16 cellular contexts compared by ENCODE assay signal in genomic region chr9:2411459-2412215, GRCh38.
DNase-seq lines count a peak whose midpoint lies in the region; ATAC-seq and TF ChIP-seq lines count a peak whose summit lies in the region.
"Had no signal": no experiment of that assay in that cellular context is flagged by ENCODE, and none has a peak within 500 bp of the region (broad histone marks: within the 10 kb centered on the region; RNA-seq: fewer than 3 reads in every experiment).

No MANE protein-coding gene starts in this region.

- H3K27ac ChIP-seq in upper lobe of right lung (no peak overlapping the region), heart right ventricle (no peak overlapping the region)
- H3K27ac ChIP-seq: KMS-11 had no signal

- H3K36me3 Mint-ChIP-seq in activated T-helper 2 cell treated with anti-CD3 and anti-CD28 coated beads, Interferon-gamma antibody, Interleukin-2, Interleukin-4, amounts not matched to agents 10 μg/mL and 5 μg/mL and 100 μg/mL, durations not matched to agents 14 hours and 24 hours and 36 hours (ENCODE audit: low read depth) = no peaks in the 10 kb centered on the region
- H3K36me3 Mint-ChIP-seq: CD8-positive, alpha-beta T cell had no signal

- no peaks in the 10 kb centered on the region for H3K9me3 Mint-ChIP-seq in activated T-helper 2 cell treated with anti-CD3 and anti-CD28 coated beads, Interferon-gamma antibody, Interleukin-2, Interleukin-4, amounts not matched to agents 10 μg/mL and 5 μg/mL and 100 μg/mL, durations not matched to agents 14 hours and 24 hours and 36 hours
- H3K9me3 Mint-ChIP-seq: CD8-positive, alpha-beta T cell had no signal

- ATAC-seq in upper lobe of right lung = no peak
- no peak for ATAC-seq in GM19351 (IDR thresholded peaks at IDR 0.05; ENCODE audit: unreplicated experiment)
- no peak for ATAC-seq in heart right ventricle
- ATAC-seq: activated CD4-positive, alpha-beta T cell treated with anti-CD3 and anti-CD28 coated beads for 36 hours; CD8-positive, alpha-beta T cell; left cardiac atrium had no signal

- no peaks in the 10 kb centered on the region for H3K36me3 ChIP-seq in upper lobe of right lung
- no peaks in the 10 kb centered on the region for H3K36me3 ChIP-seq in heart right ventricle

- no peaks in the 10 kb centered on the region for H3K9me3 ChIP-seq in upper lobe of right lung
- H3K9me3 ChIP-seq in heart right ventricle = no peaks in the 10 kb centered on the region

- intact Hi-C loops in activated T-helper 2 cell treated with anti-CD3 and anti-CD28 coated beads, Interferon-gamma antibody, Interleukin-2, Interleukin-4, amounts not matched to agents 10 μg/mL and 5 μg/mL and 100 μg/mL, durations not matched to agents 14 hours and 24 hours and 36 hours (cut with micrococcal nuclease) = no loop called here
- intact Hi-C loops in upper lobe of right lung (cut with DNase I) (no loop called here), heart right ventricle (cut with DNase I) (no loop called here)

- H3K27me3 Mint-ChIP-seq in activated T-helper 2 cell treated with anti-CD3 and anti-CD28 coated beads, Interferon-gamma antibody, Interleukin-2, Interleukin-4, amounts not matched to agents 10 μg/mL and 5 μg/mL and 100 μg/mL, durations not matched to agents 14 hours and 24 hours and 36 hours (ENCODE audit: low read depth) = no peaks in the 10 kb centered on the region

- no peak overlapping the region for H3K4me3 ChIP-seq in retinal pigment epithelial cell (ENCODE audit: low read length)
- no peak overlapping the region for H3K4me3 ChIP-seq in upper lobe of right lung
- H3K4me3 ChIP-seq in heart right ventricle = no peak overlapping the region

- peak; percentile 45 for DNase-seq in H4 (ENCODE audit: low spot score)
- DNase-seq in amniotic epithelial cell (ENCODE audit: low read depth) = peak; percentile 92
- peak; percentile 90 for DNase-seq in iris pigment epithelial cell (ENCODE audit: low read depth)
- peak; percentile 90 for DNase-seq in retinal pigment epithelial cell (ENCODE audit: low read depth)
- DNase-seq in activated T-helper 2 cell treated with anti-CD3 and anti-CD28 coated beads, Interferon-gamma antibody, Interleukin-2, Interleukin-4, amounts not matched to agents 10 μg/mL and 5 μg/mL and 100 μg/mL, durations not matched to agents 14 hours and 24 hours and 36 hours (ENCODE audit: low spot score) = no peak
- no peak for DNase-seq in upper lobe of right lung
- no peak for DNase-seq in heart right ventricle
- DNase-seq: activated CD4-positive, alpha-beta T cell treated with anti-CD3 and anti-CD28 coated beads for 36 hours; CD8-positive, alpha-beta T cell; left cardiac atrium; NCI-H2107; posterior cingulate gyrus; stimulated activated CD4-positive, alpha-beta T cell treated with anti-CD3 and anti-CD28 coated beads, Interleukin-4, amount 100 ng/mL, for 4 hours; SW 1271 had no signal

- TF ChIP-seq CTCF in retinal pigment epithelial cell (conservative IDR thresholded peaks at IDR 0.05; ENCODE audit: low read depth, low read length) (no peak), upper lobe of right lung (IDR thresholded peaks at IDR 0.05) (no peak), heart right ventricle (IDR thresholded peaks at IDR 0.05) (no peak)

- H3K27me3 ChIP-seq in upper lobe of right lung (no peaks in the 10 kb centered on the region), heart right ventricle (no peaks in the 10 kb centered on the region)

- no peaks in the 10 kb centered on the region for H3K4me1 ChIP-seq in upper lobe of right lung
- no peaks in the 10 kb centered on the region for H3K4me1 ChIP-seq in heart right ventricle

- 72 to 75% methylated on average over 8 of the region's 8 CpGs for WGBS in heart right ventricle, 2 donors

- H3K4me1 Mint-ChIP-seq in activated T-helper 2 cell treated with anti-CD3 and anti-CD28 coated beads, Interferon-gamma antibody, Interleukin-2, Interleukin-4, amounts not matched to agents 10 μg/mL and 5 μg/mL and 100 μg/mL, durations not matched to agents 14 hours and 24 hours and 36 hours (ENCODE audit: low read depth) = no peaks in the 10 kb centered on the region
- H3K4me1 Mint-ChIP-seq: activated CD4-positive, alpha-beta T cell treated with anti-CD3 and anti-CD28 coated beads for 36 hours had no signal

- H3K27ac Mint-ChIP-seq in activated T-helper 2 cell treated with anti-CD3 and anti-CD28 coated beads, Interferon-gamma antibody, Interleukin-2, Interleukin-4, amounts not matched to agents 10 μg/mL and 5 μg/mL and 100 μg/mL, durations not matched to agents 14 hours and 24 hours and 36 hours = no peak overlapping the region
- H3K27ac Mint-ChIP-seq: activated CD4-positive, alpha-beta T cell treated with anti-CD3 and anti-CD28 coated beads for 36 hours; CD8-positive, alpha-beta T cell had no signal

- no peak overlapping the region for H3K4me3 Mint-ChIP-seq in activated T-helper 2 cell treated with anti-CD3 and anti-CD28 coated beads, Interferon-gamma antibody, Interleukin-2, Interleukin-4, amounts not matched to agents 10 μg/mL and 5 μg/mL and 100 μg/mL, durations not matched to agents 14 hours and 24 hours and 36 hours (ENCODE audit: low read depth)
- H3K4me3 Mint-ChIP-seq: activated CD4-positive, alpha-beta T cell treated with anti-CD3 and anti-CD28 coated beads for 36 hours; CD8-positive, alpha-beta T cell had no signal

Comparison
In these comparisons a context has a peak if more than half of its experiments do, and no peak if none do; other contexts are left out.
1. DNase-seq: peak in H4 (single experiment), amniotic epithelial cell (single experiment), iris pigment epithelial cell (single experiment) and retinal pigment epithelial cell (single experiment); none in activated T-helper 2 cell treated with anti-CD3 and anti-CD28 coated beads, Interferon-gamma antibody, Interleukin-2, Interleukin-4, amounts not matched to agents 10 μg/mL and 5 μg/mL and 100 μg/mL, durations not matched to agents 14 hours and 24 hours and 36 hours (single experiment), upper lobe of right lung (single experiment) and heart right ventricle (0 of 2).